ENCODE assay signal across 8 cellular contexts in the genomic region with DNA sequence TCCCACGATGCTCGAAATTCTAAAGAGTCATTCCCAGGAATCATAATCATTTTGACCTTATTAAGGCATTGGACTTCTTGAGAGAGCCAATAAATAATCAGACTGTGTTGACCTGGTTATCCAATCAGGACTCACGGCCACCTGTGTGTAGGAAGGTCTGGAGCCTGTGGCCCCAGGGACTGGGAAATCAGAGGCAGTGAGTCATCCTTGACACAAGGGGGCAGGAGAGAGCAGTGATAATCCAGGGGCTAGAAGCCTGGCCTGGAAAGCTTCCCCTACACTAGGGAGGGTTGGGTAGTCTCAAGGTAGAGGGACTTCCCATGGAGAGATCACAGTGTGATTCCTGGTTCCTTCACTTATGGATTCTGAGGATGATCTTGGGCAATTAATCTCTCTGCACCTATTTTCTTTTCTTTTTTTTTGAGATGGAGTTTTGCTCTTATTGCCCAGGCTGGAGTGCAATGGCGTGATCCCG. TPM values are rescaled to one million over a fixed set of nuclear protein-coding genes. Genes with fewer than 3 reads are reported as not detected.
DNase-seq lines count a peak whose midpoint lies in the region; ATAC-seq and TF ChIP-seq lines count a peak whose summit lies in the region.

No MANE protein-coding gene starts in this region.

- H3K36me3 ChIP-seq in sigmoid colon, result peaks cover 0 to 5% (median 0%) of the 10 kb centered on the region in 4 donors

- H3K27ac Mint-ChIP-seq in CD4-positive, alpha-beta T cell, result no peak overlapping the region
- H3K27ac Mint-ChIP-seq in activated naive CD4-positive, alpha-beta T cell treated with anti-CD3 and anti-CD28 coated beads, Interleukin-2, amount 50 U/mL, for 24 hours, result no peak overlapping the region

- 85 to 88% methylated on average over 5 of the region's 5 CpGs for WGBS in sigmoid colon, 2 donors

- TF ChIP-seq CTCF in CD4-positive, alpha-beta T cell (IDR thresholded peaks at IDR 0.05), result peak; percentile 79
- TF ChIP-seq CTCF in sigmoid colon (IDR thresholded peaks at IDR 0.05), result peak; percentile 53 to 75 (median 68)

- H3K4me3 Mint-ChIP-seq in CD4-positive, alpha-beta T cell, result peak overlapping the region; percentile 11
- peak overlapping the region; percentile 39 for H3K4me3 Mint-ChIP-seq in activated naive CD4-positive, alpha-beta T cell treated with anti-CD3 and anti-CD28 coated beads, Interleukin-2, amount 50 U/mL, for 24 hours

- peaks cover 0 to 56% (median 23%) of the 10 kb centered on the region in 4 donors for H3K4me1 ChIP-seq in sigmoid colon

- peak; percentile 56 for ATAC-seq in CD4-positive, alpha-beta T cell (ENCODE audit: poor library complexity)
- ATAC-seq in GM21360 (IDR thresholded peaks at IDR 0.05; ENCODE audit: unreplicated experiment) (peak; percentile 42), Right ventricle myocardium superior (ENCODE audit: poor library complexity) (peak; percentile 77), HG03571 (IDR thresholded peaks at IDR 0.05; ENCODE audit: unreplicated experiment) (no peak)

- no peak for TF ChIP-seq EP300 in sigmoid colon (IDR thresholded peaks at IDR 0.05)

- no peaks in the 10 kb centered on the region for H3K27me3 Mint-ChIP-seq in CD4-positive, alpha-beta T cell
- H3K27me3 Mint-ChIP-seq in activated naive CD4-positive, alpha-beta T cell treated with anti-CD3 and anti-CD28 coated beads, Interleukin-2, amount 50 U/mL, for 24 hours, result no peaks in the 10 kb centered on the region

- H3K27me3 ChIP-seq in CD4-positive, alpha-beta T cell (ENCODE audit: control insufficient read depth, insufficient read depth, low read length), result no peaks in the 10 kb centered on the region
- H3K27me3 ChIP-seq in sigmoid colon, result no peaks in the 10 kb centered on the region

- H3K36me3 Mint-ChIP-seq in CD4-positive, alpha-beta T cell (ENCODE audit: low read depth), result peaks cover 48% of the 10 kb centered on the region
- H3K36me3 Mint-ChIP-seq in activated naive CD4-positive, alpha-beta T cell treated with anti-CD3 and anti-CD28 coated beads, Interleukin-2, amount 50 U/mL, for 24 hours, result peaks cover 2% of the 10 kb centered on the region

- TF ChIP-seq POLR2A in sigmoid colon (IDR thresholded peaks at IDR 0.05), result no peak

- H3K4me3 ChIP-seq in sigmoid colon, result no peak overlapping the region

- intact Hi-C loops in CD4-positive, alpha-beta T cell (cut with DNase I, micrococcal nuclease), result loop anchor here in 1 of 2 experiments (1.0 kb wide), 3 partner anchors 46 to 128 kb away; no protein-coding TSS in a partner anchor
- intact Hi-C loops in Right ventricle myocardium superior (cut with DNase I) (loop anchor here (2.0 to 5.0 kb wide), 3 partner anchors 49 to 129 kb away; a partner anchor contains a TSS), sigmoid colon (cut with DNase I) (loop anchor here (1.0 to 10.0 kb wide), 2 partner anchors 104 to 534 kb away; a partner anchor contains a TSS)

- no peaks in the 10 kb centered on the region for H3K9me3 ChIP-seq in CD4-positive, alpha-beta T cell (ENCODE audit: control insufficient read depth, low read length)
- no peaks in the 10 kb centered on the region for H3K9me3 ChIP-seq in sigmoid colon

- peaks cover 80% of the 10 kb centered on the region for H3K4me1 Mint-ChIP-seq in CD4-positive, alpha-beta T cell (ENCODE audit: low read depth)
- peaks cover 85% of the 10 kb centered on the region for H3K4me1 Mint-ChIP-seq in activated naive CD4-positive, alpha-beta T cell treated with anti-CD3 and anti-CD28 coated beads, Interleukin-2, amount 50 U/mL, for 24 hours

- H3K27ac ChIP-seq in CD4-positive, alpha-beta T cell (ENCODE audit: low read depth, low read length), result no peak overlapping the region
- H3K27ac ChIP-seq in sigmoid colon, result no peak overlapping the region

- POLR2A ChIA-PET in CD4-positive, alpha-beta T cell (lab: Charles Lee), result interaction anchor here (0.8 to 1.7 kb wide), 3 partner anchors 16 to 67 kb away, joined by 3 to 4 read pairs (median 4); no protein-coding TSS in a partner anchor

- in situ Hi-C loops in SK-MEL-5 (cut with HindIII; ENCODE audit: low pct_unique_long_range_greater_than_20kb, low sequenced_read_pairs), result loop anchor here (10.0 kb wide), 1 partner anchor 106 kb away; no protein-coding TSS in a partner anchor

- H3K9me3 Mint-ChIP-seq in CD4-positive, alpha-beta T cell, result no peaks in the 10 kb centered on the region
- H3K9me3 Mint-ChIP-seq in activated naive CD4-positive, alpha-beta T cell treated with anti-CD3 and anti-CD28 coated beads, Interleukin-2, amount 50 U/mL, for 24 hours, result no peaks in the 10 kb centered on the region

- CTCF ChIA-PET in CD4-positive, alpha-beta T cell (lab: Charles Lee), result interaction anchor here (0.6 to 4.6 kb wide), 14 partner anchors 16 to 129 kb away, joined by 3 to 48 read pairs (median 4); a partner anchor contains a TSS

- DNase-seq in CD4-positive, alpha-beta T cell, result peak; percentile 35 to 59 (median 46)
- DNase-seq in MV-4-11 (lab: John Stamatoyannopoulos, UW), result peak; percentile 59
- peak; percentile 94 for DNase-seq in SK-MEL-5 (ENCODE audit: low read depth, low spot score)
- peak; percentile 49 for DNase-seq in Right ventricle myocardium superior
- DNase-seq in sigmoid colon, result peak; percentile 73

RNA-seq across cellular contexts. Expression of a gene that starts 4.7 kb away (rescaled TPM):
- 10 to 100 TPM; 16.2 to 18.1 TPM for total RNA-seq in CD4-positive, alpha-beta T cell
- total RNA-seq in SK-MEL-5 (2014; rRNA removed; shearing (Covaris generic)), result 12.4 and 14.8 TPM in 2 replicates
- 10.7 and 11.0 TPM in 2 replicates for polyA plus RNA-seq in SK-MEL-5 (2015; cell fraction: cytosol; rRNA removed)
- polyA plus RNA-seq in SK-MEL-5 (2015; cell fraction: nucleus; rRNA removed), result 1.6 and 6.5 TPM in 2 replicates
- total RNA-seq in Right ventricle myocardium superior, result 3.3 TPM
- 10 to 100 TPM; 10.3 to 12.2 (median 11.0) TPM for total RNA-seq in sigmoid colon
- polyA plus RNA-seq in sigmoid colon, result 1 to 10 TPM; 1.8 to 8.4 (median 3.2) TPM

RNA-seq across cellular contexts. Expression of a gene that starts 15.8 kb away (rescaled TPM):
- total RNA-seq in CD4-positive, alpha-beta T cell, result 1 to 10 TPM; 4.9 to 5.1 TPM
- total RNA-seq in SK-MEL-5 (2014; rRNA removed; shearing (Covaris generic)), result 27.0 and 27.4 TPM in 2 replicates
- 19.4 and 23.6 TPM in 2 replicates for polyA plus RNA-seq in SK-MEL-5 (2015; cell fraction: cytosol; rRNA removed)
- polyA plus RNA-seq in SK-MEL-5 (2015; cell fraction: nucleus; rRNA removed), result 18.1 and 18.9 TPM in 2 replicates
- 6.0 TPM for total RNA-seq in Right ventricle myocardium superior
- total RNA-seq in sigmoid colon, result 10 to 100 TPM in 3 of 4 donors, 1 to 10 TPM in 1; 9.9 to 15.5 (median 13.8) TPM
- polyA plus RNA-seq in sigmoid colon, result 1 to 10 TPM; 6.0 to 10.0 (median 8.6) TPM

RNA-seq across cellular contexts. Expression of a gene that starts 50.1 kb away (rescaled TPM):
- total RNA-seq in CD4-positive, alpha-beta T cell, result 10 to 100 TPM; 53.8 to 54.1 TPM
- total RNA-seq in SK-MEL-5 (2014; rRNA removed; shearing (Covaris generic)), result 31.5 and 32.6 TPM in 2 replicates
- polyA plus RNA-seq in SK-MEL-5 (2015; cell fraction: cytosol; rRNA removed), result 40.8 and 40.9 TPM in 2 replicates
- 34.1 and 48.0 TPM in 2 replicates for polyA plus RNA-seq in SK-MEL-5 (2015; cell fraction: nucleus; rRNA removed)
- total RNA-seq in Right ventricle myocardium superior (15.1 TPM), sigmoid colon (10 to 100 TPM in 1 of 4 donors, 1 to 10 TPM in 3; 7.7 to 11.5 (median 8.5) TPM)
- polyA plus RNA-seq in sigmoid colon, result 10 to 100 TPM in 2 of 3 donors, 1 to 10 TPM in 1; 9.6 to 11.7 (median 10.9) TPM
